Comparison of ENCODE assay signal across 9 cellular contexts in the genomic region with DNA sequence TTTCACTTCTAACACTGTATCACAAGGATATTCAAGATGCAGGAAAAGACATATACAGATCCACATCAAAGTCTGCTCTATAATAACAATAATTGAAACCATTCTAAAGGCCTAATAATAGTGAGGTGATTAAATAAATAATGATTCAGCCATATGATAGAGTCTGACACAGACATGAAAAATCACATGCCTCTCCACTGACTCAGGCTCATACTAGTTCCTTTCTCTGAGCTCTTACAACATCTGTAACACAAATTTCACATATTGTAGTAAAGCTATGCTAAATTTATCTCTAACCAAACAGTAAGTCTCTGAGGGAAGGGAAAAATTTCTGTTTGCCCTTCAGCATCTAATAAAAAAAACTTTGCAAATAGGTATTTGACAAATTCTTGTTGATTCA. TPM values are rescaled to one million over a fixed set of nuclear protein-coding genes. Genes with fewer than 3 reads are reported as not detected.
DNase-seq lines count a peak whose midpoint lies in the region; ATAC-seq and TF ChIP-seq lines count a peak whose summit lies in the region.
"Had no signal": no experiment of that assay in that cellular context is flagged by ENCODE, and none has a peak within 500 bp of the region (broad histone marks: within the 10 kb centered on the region; RNA-seq: fewer than 3 reads in every experiment).

No MANE protein-coding gene starts in this region.

- POLR2A ChIA-PET in AG04449 (lab: Yijun Ruan, JAX): interaction anchor here (0.8 to 2.4 kb wide), 11 partner anchors 12 to 153 kb away, joined by 3 to 13 read pairs (median 4); partner anchors contain the start of genes TRDMT1 and VIM

- H3K4me1 Mint-ChIP-seq in mesothelial cell of epicardium: peaks cover 25% of the 10 kb centered on the region
- H3K4me1 Mint-ChIP-seq: stimulated activated memory B cell treated with anti-CD40 and anti-IgM and Interleukin-4, amounts not matched to agents 10 μg/mL and 1 μg/mL and 100 μg/mL, for 72 hours had no signal

- H3K4me3 Mint-ChIP-seq in mesothelial cell of epicardium: no peak overlapping the region
- H3K4me3 Mint-ChIP-seq: stimulated activated memory B cell treated with anti-CD40 and anti-IgM and Interleukin-4, amounts not matched to agents 10 μg/mL and 1 μg/mL and 100 μg/mL, for 72 hours had no signal

- DNase-seq in AG04449 (ENCODE audit: low read depth, low spot score) (peak; percentile 83), NOMO-1 (lab: John Stamatoyannopoulos, UW; ENCODE audit: unreplicated experiment in 2 of 2) (peak; percentile 47 to 92), dermis microvascular lymphatic vessel endothelial cell (ENCODE audit: low read depth in 2 of 2) (peak; percentile 87 to 95), mesothelial cell of epicardium (ENCODE audit: low spot score in 2 of 2, unreplicated experiment in 2 of 2) (no peak), NCI-H69 (lab: John Stamatoyannopoulos, UW) (no peak), 8988T (no peak)

- TF ChIP-seq CTCF in AG04449 (IDR thresholded peaks at IDR 0.05; ENCODE audit: insufficient read depth, low read length, missing control alignments) (no peak), mesothelial cell of epicardium (IDR thresholded peaks at IDR 0.05; ENCODE audit: unreplicated experiment) (no peak)

- H3K27ac Mint-ChIP-seq in mesothelial cell of epicardium: peak overlapping the region; percentile 82
- H3K27ac Mint-ChIP-seq: stimulated activated memory B cell treated with anti-CD40 and anti-IgM and Interleukin-4, amounts not matched to agents 10 μg/mL and 1 μg/mL and 100 μg/mL, for 72 hours had no signal

- H3K4me3 ChIP-seq in AG04449 (ENCODE audit: low read depth, low read length): no peak overlapping the region

- H3K36me3 Mint-ChIP-seq in mesothelial cell of epicardium: no peaks in the 10 kb centered on the region

- H3K27me3 Mint-ChIP-seq in mesothelial cell of epicardium (ENCODE audit: low read depth): no peaks in the 10 kb centered on the region
- H3K27me3 Mint-ChIP-seq: stimulated activated memory B cell treated with anti-CD40 and anti-IgM and Interleukin-4, amounts not matched to agents 10 μg/mL and 1 μg/mL and 100 μg/mL, for 72 hours had no signal

- no peaks in the 10 kb centered on the region for H3K9me3 Mint-ChIP-seq in mesothelial cell of epicardium
- H3K9me3 Mint-ChIP-seq: stimulated activated memory B cell treated with anti-CD40 and anti-IgM and Interleukin-4, amounts not matched to agents 10 μg/mL and 1 μg/mL and 100 μg/mL, for 72 hours had no signal

- ATAC-seq in GM19351 (IDR thresholded peaks at IDR 0.05; ENCODE audit: unreplicated experiment) (no peak), GM21515 (IDR thresholded peaks at IDR 0.05; ENCODE audit: unreplicated experiment) (no peak)
- ATAC-seq: stimulated activated memory B cell treated with anti-CD40 and anti-IgM and Interleukin-4, amounts not matched to agents 10 μg/mL and 1 μg/mL and 100 μg/mL, for 72 hours had no signal

- CTCF ChIA-PET in AG04449 (lab: Yijun Ruan, JAX): interaction anchor here (1.1 kb wide), 1 partner anchor 231 kb away, joined by 3 read pairs; no protein-coding TSS in a partner anchor

RNA-seq across cellular contexts. Expression of gene CUBN, which starts 54.1 kb away (rescaled TPM):
- total RNA-seq in dermis microvascular lymphatic vessel endothelial cell: 6.7 and 10.7 TPM in 2 replicates
- total RNA-seq in mesothelial cell of epicardium: 0.90 to 1.8 TPM (median 1.5 TPM) in 3 replicates

Comparison
In these comparisons a context has a peak if more than half of its experiments do, and no peak if none do; other contexts are left out.
1. DNase-seq: peak in AG04449 (single experiment), NOMO-1 (2 of 2) and dermis microvascular lymphatic vessel endothelial cell (2 of 2); none in mesothelial cell of epicardium (0 of 2), NCI-H69 (single experiment) and 8988T (single experiment).